In the genomic region with DNA sequence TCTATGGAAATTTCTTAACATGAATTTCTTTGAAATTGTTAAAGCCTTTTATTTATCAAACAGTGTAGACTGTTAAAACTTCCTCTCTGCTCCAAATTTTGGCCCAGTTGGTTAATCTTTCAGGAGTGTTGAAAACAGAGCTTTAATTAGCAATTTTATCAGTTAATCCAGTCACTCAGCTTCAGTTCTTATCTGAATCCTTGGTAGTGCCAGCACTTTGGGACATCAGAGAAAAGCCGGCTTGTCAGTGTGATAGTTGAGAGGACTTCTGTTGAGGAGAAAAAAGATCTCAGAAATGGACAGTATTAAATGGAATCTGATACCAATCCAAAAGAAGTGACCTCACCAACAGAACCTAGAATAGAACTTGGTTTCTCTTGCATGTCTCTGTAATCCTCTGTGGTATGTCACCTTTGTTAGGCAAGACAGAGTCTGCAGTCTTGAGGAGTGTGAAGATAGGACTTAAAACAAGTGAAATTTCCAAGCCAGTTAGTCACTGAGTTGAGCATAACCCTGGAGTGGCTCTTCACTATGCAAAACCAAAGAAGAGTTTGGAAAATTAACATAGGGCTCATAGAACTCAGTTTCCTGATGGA, we compare ENCODE assay signal across 1 cellular context.
TF ChIP-seq lines count a peak whose summit lies in the region.

No MANE protein-coding gene starts in this region.

TF ChIP-seq in IMR-90, 13 proteins besides CTCF, POLR2A, EP300 and RAD21:
- no peak for TF ChIP-seq RCOR1 (IDR thresholded peaks at IDR 0.05; ENCODE audit: insufficient replicate concordance, low read length)
- TF ChIP-seq MAZ (IDR thresholded peaks at IDR 0.05; ENCODE audit: borderline replicate concordance, low read depth, low read length) = no peak
- TF ChIP-seq FOS (IDR thresholded peaks at IDR 0.05; ENCODE audit: low read depth, low read length) = no peak
- no peak for TF ChIP-seq NFE2L2 (IDR thresholded peaks at IDR 0.05; ENCODE audit: low read depth, low read length)
TF ChIP-seq in IMR-90: peak in this region for 0.
